ENCODE assay signal across 16 cellular contexts in genomic region chr19:3617463-3617862, GRCh38. TPM values are rescaled to one million over a fixed set of nuclear protein-coding genes. Genes with fewer than 3 reads are reported as not detected.
DNase-seq lines count a peak whose midpoint lies in the region; ATAC-seq and TF ChIP-seq lines count a peak whose summit lies in the region.
"Had no signal": no experiment of that assay in that cellular context is flagged by ENCODE, and none has a peak within 500 bp of the region (broad histone marks: within the 10 kb centered on the region; RNA-seq: fewer than 3 reads in every experiment).

No MANE protein-coding gene starts in this region.

- CTCF ChIA-PET in CD8-positive, alpha-beta T cell (lab: Charles Lee), result interaction anchor here (0.6 to 7.1 kb wide), 5 partner anchors 14 to 35 kb away, joined by 3 to 55 read pairs (median 5); partner anchors contain the start of gene GIPC3

- H3K9ac ChIP-seq in BLaER1, result peak overlapping the region; percentile 54
- H3K9ac ChIP-seq: parathyroid adenoma had no signal

- H3K4me1 Mint-ChIP-seq in CD8-positive, alpha-beta T cell (ENCODE audit: low read depth), result peaks cover 9% of the 10 kb centered on the region
- H3K4me1 Mint-ChIP-seq: mesothelial cell of epicardium had no signal

- no peaks in the 10 kb centered on the region for H3K27me3 ChIP-seq in BLaER1
- no peaks in the 10 kb centered on the region for H3K27me3 ChIP-seq in CD8-positive, alpha-beta T cell (ENCODE audit: insufficient read depth, low read length)

- H3K27me3 Mint-ChIP-seq in CD8-positive, alpha-beta T cell (ENCODE audit: low read depth), result no peaks in the 10 kb centered on the region
- H3K27me3 Mint-ChIP-seq: activated naive CD8-positive, alpha-beta T cell had no signal

- peaks cover 43% of the 10 kb centered on the region for H3K4me1 ChIP-seq in BLaER1
- peaks cover 13% of the 10 kb centered on the region for H3K4me1 ChIP-seq in CD8-positive, alpha-beta T cell (ENCODE audit: insufficient read depth, low read length)

- peaks cover 27% of the 10 kb centered on the region for H3K36me3 Mint-ChIP-seq in CD8-positive, alpha-beta T cell
- H3K36me3 Mint-ChIP-seq: activated naive CD8-positive, alpha-beta T cell had no signal

- POLR2A ChIA-PET in CD8-positive, alpha-beta T cell (lab: Charles Lee), result no interaction called here

- peak overlapping the region; percentile 97 for H3K4me2 ChIP-seq in BLaER1

- peak overlapping the region; percentile 49 for H3K27ac Mint-ChIP-seq in CD8-positive, alpha-beta T cell
- H3K27ac Mint-ChIP-seq: activated naive CD8-positive, alpha-beta T cell; mesothelial cell of epicardium had no signal

- H3K4me3 Mint-ChIP-seq in CD8-positive, alpha-beta T cell, result no peak overlapping the region
- H3K4me3 Mint-ChIP-seq: activated naive CD8-positive, alpha-beta T cell; mesothelial cell of epicardium had no signal

- TF ChIP-seq CTCF in CD8-positive, alpha-beta T cell (IDR thresholded peaks at IDR 0.05), result no peak

- intact Hi-C loops in CD8-positive, alpha-beta T cell (cut with DNase I, micrococcal nuclease), result no loop called here

- H3K4me3 ChIP-seq in BLaER1, result peak overlapping the region; percentile 55
- H3K4me3 ChIP-seq in CD8-positive, alpha-beta T cell (ENCODE audit: low read depth, low read length), result no peak overlapping the region
- H3K4me3 ChIP-seq: GM12878 had no signal

- peak overlapping the region; percentile 20; the same call in 1 of the 2 replicates for H3K27ac ChIP-seq in BLaER1
- H3K27ac ChIP-seq in CD8-positive, alpha-beta T cell (ENCODE audit: low read depth, low read length), result no peak overlapping the region

- ATAC-seq in CD8-positive, alpha-beta T cell, result peak; percentile 68
- peak; percentile 31 for ATAC-seq in left lobe of liver

- H3K36me3 ChIP-seq in BLaER1, result peaks cover 69% of the 10 kb centered on the region
- no peaks in the 10 kb centered on the region for H3K36me3 ChIP-seq in CD8-positive, alpha-beta T cell (ENCODE audit: insufficient read depth, low read length)

- peak in 1 of 7 experiments; percentile 28 for DNase-seq in CD8-positive, alpha-beta T cell
- DNase-seq in UCSD-AML1 (lab: John Stamatoyannopoulos, UW; ENCODE audit: unreplicated experiment), result peak; percentile 90
- no peak for DNase-seq in left lobe of liver (ENCODE audit: low spot score)
- no peak for DNase-seq in HT-29 (ENCODE audit: low spot score)
- no peak for DNase-seq in SW480 (ENCODE audit: low spot score)
- no peak for DNase-seq in hypothalamus (lab: John Stamatoyannopoulos, UW)
- DNase-seq: NCI-H2081 treated with DMSO at 0.1 percent for 48 hours, NCI-H82 had no signal

- H3K9me3 ChIP-seq in BLaER1, result no peaks in the 10 kb centered on the region
- no peaks in the 10 kb centered on the region for H3K9me3 ChIP-seq in CD8-positive, alpha-beta T cell (ENCODE audit: low read length)

- peaks cover 46% of the 10 kb centered on the region for H4K20me1 ChIP-seq in BLaER1

- no peaks in the 10 kb centered on the region for H3K9me3 Mint-ChIP-seq in CD8-positive, alpha-beta T cell
- H3K9me3 Mint-ChIP-seq: mesothelial cell of epicardium had no signal

RNA-seq across cellular contexts. Expression of gene CACTIN, which starts 9.1 kb away (rescaled TPM):
- 10 to 100 TPM; 32.5 to 33.0 TPM for total RNA-seq in CD8-positive, alpha-beta T cell
- 12.5 TPM for total RNA-seq in left lobe of liver
- total RNA-seq in HT-29 (2014; rRNA removed; shearing (Covaris generic)), result 54.7 and 55.5 TPM in 2 replicates

RNA-seq across cellular contexts. Expression of gene TBXA2R, which starts 10.8 kb away (rescaled TPM):
- total RNA-seq in CD8-positive, alpha-beta T cell, result 1 to 10 TPM; 2.3 to 2.6 TPM
- 4.4 TPM for total RNA-seq in left lobe of liver
- not detected in 2 replicates for total RNA-seq in HT-29 (2014; rRNA removed; shearing (Covaris generic))
- total RNA-seq: bronchial epithelial cell, Daoy, GM12878 had no signal

RNA-seq across cellular contexts. Expression of gene GIPC3, which starts 32.2 kb away (rescaled TPM):
- under 1 TPM; 0.19 to 0.49 TPM for total RNA-seq in CD8-positive, alpha-beta T cell
- total RNA-seq in left lobe of liver, result 0.75 TPM
- not detected in 2 replicates for total RNA-seq in HT-29 (2014; rRNA removed; shearing (Covaris generic))
- total RNA-seq: bronchial epithelial cell, Daoy, GM12878, M059J had no signal

RNA-seq across cellular contexts. Expression of gene HMG20B, which starts 44.7 kb away (rescaled TPM):
- 10 to 100 TPM; 32.3 to 37.8 TPM for total RNA-seq in CD8-positive, alpha-beta T cell
- 44.2 TPM for total RNA-seq in left lobe of liver
- total RNA-seq in HT-29 (2014; rRNA removed; shearing (Covaris generic)), result 120 and 152 TPM in 2 replicates
